Comparison of ENCODE assay signal across 24 cellular contexts in genomic region chr13:24802074-24802473, GRCh38. TPM values are rescaled to one million over a fixed set of nuclear protein-coding genes. Genes with fewer than 3 reads are reported as not detected.
DNase-seq lines count a peak whose midpoint lies in the region; ATAC-seq, FAIRE-seq and TF ChIP-seq lines count a peak whose summit lies in the region.
"Had no signal": no experiment of that assay in that cellular context is flagged by ENCODE, and none has a peak within 500 bp of the region (broad histone marks: within the 10 kb centered on the region; RNA-seq: fewer than 3 reads in every experiment).

No MANE protein-coding gene starts in this region.

- intact Hi-C loops in K562 (cut with micrococcal nuclease) (no loop called here), ascending aorta (cut with DNase I) (no loop called here)

- H2AFZ ChIP-seq in SK-N-SH (ENCODE audit: low read depth) (no peak overlapping the region), K562 (ENCODE audit: low read depth, low read length) (no peak overlapping the region)

- no peaks in the 10 kb centered on the region for H4K20me1 ChIP-seq in SK-N-SH (ENCODE audit: insufficient read depth)
- no peaks in the 10 kb centered on the region for H4K20me1 ChIP-seq in K562 (replicated peaks; ENCODE audit: control insufficient read depth, insufficient read depth, low read length)

- no peak for TF ChIP-seq RAD21 in SK-N-SH (IDR thresholded peaks at IDR 0.05; ENCODE audit: low read length)
- no peak for TF ChIP-seq RAD21 in K562 (CRISPR knock-in tag; conservative IDR thresholded peaks at IDR 0.05 in 1 of 2, IDR thresholded peaks at IDR 0.05 in 1 of 2)

- H3K36me3 ChIP-seq in SK-N-SH (replicated peaks in 1 of 2; ENCODE audit: control insufficient read depth in 1 of 2, insufficient read depth in 2 of 2, low read length in 1 of 2) (no peaks in the 10 kb centered on the region), K562 (ENCODE audit: control insufficient read depth, insufficient read depth, low read length) (no peaks in the 10 kb centered on the region), ascending aorta (no peaks in the 10 kb centered on the region)
- H3K36me3 ChIP-seq: right atrium auricular region had no signal

- no peaks in the 10 kb centered on the region for H3F3A ChIP-seq in SK-N-SH (replicated peaks; ENCODE audit: insufficient read depth)

- H3K9me1 ChIP-seq in K562 (ENCODE audit: control insufficient read depth, insufficient read depth, low read length) = no peaks in the 10 kb centered on the region

- no peak for TF ChIP-seq POLR2A in K562 (conservative IDR thresholded peaks at IDR 0.05)

- 30% methylated on average over 10 of the region's 10 CpGs for WGBS in SK-N-SH (ENCODE audit: low lambda C conversion rate)
- 4% methylated on average over 8 of the region's 10 CpGs for WGBS in K562 (ENCODE audit: insufficient coverage, low coverage, missing lambda C conversion rate)

- FAIRE-seq in K562 (lab: Jason Lieb, UNC) = no peak
- FAIRE-seq: H1 had no signal

- no TSS peak for BruUV-seq in K562 (replicated peaks; lab: Mats Ljungman, UMichigan)

- no peaks in the 10 kb centered on the region for H3K9me2 ChIP-seq in SK-N-SH

- H3K4me3 ChIP-seq in SK-N-SH (ENCODE audit: low read depth in 2 of 2, low read length in 1 of 2) = peak overlapping the region in 1 of 2 experiments; percentile 23; a peak in 1 of 4 replicates
- no peak overlapping the region for H3K4me3 ChIP-seq in K562
- H3K4me3 ChIP-seq in ascending aorta = no peak overlapping the region
- H3K4me3 ChIP-seq: body of pancreas, coronary artery, right atrium auricular region had no signal

- no peak for DNase-seq in SK-N-SH
- DNase-seq in NOMO-1 treated with DMSO at 0.1 percent for 48 hours (lab: John Stamatoyannopoulos, UW; ENCODE audit: unreplicated experiment) = peak; percentile 68
- peak in 1 of 4 experiments; percentile 1 for DNase-seq in K562 (ENCODE audit: extremely low read depth in 1 of 4, low spot score in 3 of 4)
- no peak for DNase-seq in ascending aorta (ENCODE audit: low spot score in 2 of 2)
- no peak for DNase-seq in activated T-cell treated with anti-CD3 and anti-CD28 coated beads for 4 hours
- DNase-seq: 8988T; activated CD4-positive, alpha-beta memory T cell treated with anti-CD3 and anti-CD28 coated beads for 36 hours; activated T-cell treated with anti-CD3 and anti-CD28 coated beads, Interleukin-2, amount 50 U/mL, for 4 hours; body of pancreas; DMS153; left ventricle myocardium superior; NCI-H1105; NCI-H526 treated with DMSO at 0.1 percent for 48 hours; nucleus accumbens; PC-3; T-helper 1 cell had no signal

- no peak for TF ChIP-seq EP300 in SK-N-SH (IDR thresholded peaks at IDR 0.05; ENCODE audit: borderline replicate concordance in 1 of 2, low read depth in 1 of 2, low read length in 1 of 2)
- TF ChIP-seq EP300 in K562 (IDR thresholded peaks at IDR 0.05; ENCODE audit: low read length) = no peak

- CTCF ChIA-PET in SK-N-SH (lab: Yijun Ruan, JAX) = no interaction called here
- CTCF ChIA-PET in K562 (lab: Yijun Ruan, JAX; ENCODE audit: low intra/inter-chr PET ratio) = no interaction called here

- H3K27me3 ChIP-seq in SK-N-SH (ENCODE audit: insufficient read depth) = peaks cover 9% of the 10 kb centered on the region; the same call in 1 of the 2 replicates
- H3K27me3 ChIP-seq in K562 (ENCODE audit: control insufficient read depth in 2 of 2, insufficient read depth in 2 of 2, low read length in 2 of 2) = no peaks in the 10 kb centered on the region; a peak in 1 of 5 replicates
- H3K27me3 ChIP-seq in ascending aorta = no peaks in the 10 kb centered on the region
- H3K27me3 ChIP-seq: body of pancreas, right atrium auricular region had no signal

- H3K4me2 ChIP-seq in SK-N-SH (peak overlapping the region; percentile 61), K562 (ENCODE audit: insufficient read depth, low read length) (no peak overlapping the region)

- H3K79me2 ChIP-seq in SK-N-SH (ENCODE audit: insufficient read depth) = no peaks in the 10 kb centered on the region
- no peaks in the 10 kb centered on the region for H3K79me2 ChIP-seq in K562 (ENCODE audit: control insufficient read depth, insufficient read depth, low read length)

- H3K9me3 ChIP-seq in SK-N-SH (no peaks in the 10 kb centered on the region), K562 (replicated peaks; ENCODE audit: control insufficient read depth, insufficient read depth, low read depth, low read length) (no peaks in the 10 kb centered on the region), ascending aorta (no peaks in the 10 kb centered on the region)
- H3K9me3 ChIP-seq: body of pancreas, right atrium auricular region had no signal

- in situ Hi-C loops in K562 (cut with MboI) = no loop called here

- H3K27ac ChIP-seq in SK-N-SH (ENCODE audit: low read depth in 2 of 2, low read length in 1 of 2) (no peak overlapping the region), K562 (ENCODE audit: extremely low read depth, low read depth, low read length) (no peak overlapping the region), ascending aorta (no peak overlapping the region)
- H3K27ac ChIP-seq: body of pancreas, C4-2B, coronary artery, right atrium auricular region had no signal

- no peak for TF ChIP-seq CTCF in SK-N-SH (IDR thresholded peaks at IDR 0.05)
- no peak for TF ChIP-seq CTCF in K562 (IDR thresholded peaks at IDR 0.05 in 2 of 3, conservative IDR thresholded peaks at IDR 0.05 in 1 of 3; ENCODE audit: insufficient read depth in 2 of 3, low read depth in 1 of 3, low read length in 3 of 3)
- TF ChIP-seq CTCF in ascending aorta (IDR thresholded peaks at IDR 0.05) = no peak

- ATAC-seq in SK-N-SH treated with all-trans-retinoic acid at 6 μM for 48 hours = no peak
- ATAC-seq in K562 = no peak
- ATAC-seq in GM18511 (IDR thresholded peaks at IDR 0.05; ENCODE audit: unreplicated experiment) = no peak
- ATAC-seq in GM21390 (IDR thresholded peaks at IDR 0.05; ENCODE audit: unreplicated experiment) = no peak
- ATAC-seq: activated T-cell treated with anti-CD3 and anti-CD28 coated beads, Interleukin-2, amount 50 U/mL, for 4 hours; body of pancreas; left ventricle myocardium superior; PC-3 had no signal

- no peak overlapping the region for H3K9ac ChIP-seq in SK-N-SH
- H3K9ac ChIP-seq in K562 (ENCODE audit: insufficient read depth in 1 of 2, low read depth in 2 of 2, low read length in 2 of 2) = no peak overlapping the region

- H3K4me1 ChIP-seq in SK-N-SH (ENCODE audit: control insufficient read depth in 1 of 2, insufficient read depth in 2 of 2, low read depth in 1 of 2, low read length in 1 of 2) (no peaks in the 10 kb centered on the region), K562 (replicated peaks in 1 of 2; ENCODE audit: control insufficient read depth in 2 of 2, insufficient read depth in 2 of 2, low read length in 2 of 2) (no peaks in the 10 kb centered on the region), ascending aorta (no peaks in the 10 kb centered on the region)
- H3K4me1 ChIP-seq: body of pancreas, right atrium auricular region had no signal

- POLR2A ChIA-PET in SK-N-SH (lab: Yijun Ruan, JAX) = no interaction called here
- POLR2A ChIA-PET in K562 (lab: Yijun Ruan, JAX) = interaction anchor here (0.8 kb wide), 1 partner anchor 147 kb away, joined by 3 read pairs; no protein-coding TSS in a partner anchor

TF ChIP-seq in SK-N-SH, 30 proteins besides CTCF, POLR2A, EP300 and RAD21 (continues in another document):
- TF ChIP-seq USF1 (IDR thresholded peaks at IDR 0.05; ENCODE audit: borderline replicate concordance, low read depth) = no peak

TF ChIP-seq in SK-N-SH treated with all-trans-retinoic acid at 6 μM for 48 hours, 23 proteins besides CTCF, POLR2A, EP300 and RAD21 (continues in another document):
- TF ChIP-seq ZNF565 (CRISPR knock-in tag; conservative IDR thresholded peaks at IDR 0.05; ENCODE audit: low read depth) = no peak
- no peak for TF ChIP-seq ZNF8 (CRISPR knock-in tag; IDR thresholded peaks at IDR 0.05)
- no peak for TF ChIP-seq TOX (CRISPR knock-in tag; IDR thresholded peaks at IDR 0.05; ENCODE audit: borderline replicate concordance)

TF ChIP-seq in K562, 482 proteins besides CTCF, POLR2A, EP300 and RAD21 (continues in another document):
- TF ChIP-seq SMAD3 (CRISPR knock-in tag; conservative IDR thresholded peaks at IDR 0.05) (no peak), FOSL1 (tag; conservative IDR thresholded peaks at IDR 0.05) (0 out of 2 replicates have a peak, but pooled peaks have one; percentile 27)

RNA-seq across cellular contexts. Expression of gene RNF17, which starts 38.1 kb away (rescaled TPM):
- polyA plus RNA-seq in SK-N-SH (2012; rRNA removed) (not detected in 2 replicates), K562 (2011; rRNA removed) (0.11 and 0.51 TPM in 2 replicates), K562 (2014; fragmentation: Illumina TruSeq; extraction: Trizol) (0.59 and 0.75 TPM in 2 replicates), K562 (2014; fragmentation: Nextera tagmentation; extraction: Ambion mirVana) (under 1 TPM; 0.25 to 0.42 TPM), K562 (2014; rRNA removed) (0.90 and 1.1 TPM in 2 replicates)
- not detected in 2 replicates for polyA plus RNA-seq in SK-N-SH (2012; cell fraction: cytosol; rRNA removed)
- polyA plus RNA-seq in SK-N-SH (2012; cell fraction: nucleus; rRNA removed) = not detected in 2 replicates
- 0.05 and 1.8 TPM in 2 replicates for total RNA-seq in K562 (2011; cell fraction: chromatin; rRNA removed; ENCODE audit: low replicate concordance)
- 0.26 TPM in 1 of 2 replicates, not detected in the other for total RNA-seq in K562 (2011; cell fraction: nucleolus; rRNA removed)
- 0.29 TPM in 1 of 2 replicates, not detected in the other for total RNA-seq in K562 (2011; cell fraction: nucleoplasm; rRNA removed)
- total RNA-seq in K562 (2014; rRNA removed) (0.23 and 0.69 TPM in 2 replicates), K562 (2014; rRNA removed; fragmentation: Illumina TruSeq; extraction: Trizol) (0.54 and 0.65 TPM in 2 replicates), K562 (2015; rRNA removed; fragmentation: Illumina TruSeq; extraction: Trizol) (0.45 and 0.58 TPM in 2 replicates), K562 (2021) (0.45 and 0.58 TPM in 2 replicates), ascending aorta (not detected)
- polyA plus RNA-seq in K562 (2011; cell fraction: cytosol; rRNA removed) = 0.13 TPM in 1 of 2 replicates, not detected in the other
- polyA plus RNA-seq in K562 (2011; cell fraction: nucleus; rRNA removed) = 0.09 and 0.84 TPM in 2 replicates
- 0.44 and 1.3 TPM in 2 replicates for polyA plus RNA-seq in K562 (2012)
- polyA minus RNA-seq in K562 (2011; rRNA and poly(A)+ RNA removed) = 0.11 and 0.78 TPM in 2 replicates
- polyA minus RNA-seq in K562 (2011; cell fraction: cytosol; rRNA and poly(A)+ RNA removed) = not detected in 2 replicates
- polyA minus RNA-seq in K562 (2011; cell fraction: nucleus; rRNA and poly(A)+ RNA removed) = 0.78 TPM in 1 of 2 replicates, not detected in the other
- total RNA-seq: activated CD4-positive, alpha-beta memory T cell treated with anti-CD3 and anti-CD28 coated beads for 36 hours; activated T-cell treated with anti-CD3 and anti-CD28 coated beads, Interleukin-2, amount 50 U/mL, for 4 hours; H1; left ventricle myocardium superior; PC-3; right atrium auricular region; temporal lobe had no signal
- polyA plus RNA-seq: H1 had no signal
